In genomic region chr3:116444099-116444700, GRCh38 we compare ENCODE assay signal across 10 cellular contexts. TPM values are rescaled to one million over a fixed set of nuclear protein-coding genes. Genes with fewer than 3 reads are reported as not detected.
DNase-seq lines count a peak whose midpoint lies in the region; ATAC-seq, FAIRE-seq and TF ChIP-seq lines count a peak whose summit lies in the region.
"Had no signal": no experiment of that assay in that cellular context is flagged by ENCODE, and none has a peak within 500 bp of the region (broad histone marks: within the 10 kb centered on the region; RNA-seq: fewer than 3 reads in every experiment).

No MANE protein-coding gene starts in this region.

- H3K9ac ChIP-seq in muscle layer of colon (ENCODE audit: low read length) = peak overlapping the region; percentile 96

- H3K9me3 ChIP-seq in muscle layer of colon (ENCODE audit: low read length) (no peaks in the 10 kb centered on the region), vagina (no peaks in the 10 kb centered on the region)

- no peak for FAIRE-seq in GM19239 (lab: Jason Lieb, UNC)

- H3K4me3 ChIP-seq in epithelial cell of proximal tubule (ENCODE audit: low read depth, low read length) = peak overlapping the region; percentile 44
- H3K4me3 ChIP-seq in muscle layer of colon (ENCODE audit: low read depth in 1 of 2, low read length in 2 of 2) = peak overlapping the region; percentile 56 to 97
- H3K4me3 ChIP-seq in vagina = peak overlapping the region; percentile 38 to 42

- ATAC-seq in left cardiac atrium (peak; percentile 11 to 38), HG02973 (IDR thresholded peaks at IDR 0.05; ENCODE audit: unreplicated experiment) (no peak)

- TF ChIP-seq CTCF in epithelial cell of proximal tubule (conservative IDR thresholded peaks at IDR 0.05; ENCODE audit: low read depth, low read length) = no peak
- no peak for TF ChIP-seq CTCF in vagina (IDR thresholded peaks at IDR 0.05)

- no peak for DNase-seq in left cardiac atrium
- DNase-seq in cardiac septum (ENCODE audit: low spot score) = no peak
- no peak for DNase-seq in epithelial cell of proximal tubule (ENCODE audit: low read depth)
- DNase-seq in vagina (ENCODE audit: extremely low spot score in 2 of 2) = no peak
- no peak for DNase-seq in GM19239 (ENCODE audit: insufficient read length, low spot score)
- DNase-seq in NCI-H2029 treated with DMSO at 0.1 percent for 48 hours (lab: John Stamatoyannopoulos, UW) = no peak
- DNase-seq: activated CD4-positive, alpha-beta T cell treated with anti-CD3 and anti-CD28 coated beads, Interleukin-2, amount 50 U/mL, for 4 hours; stimulated activated CD4-positive, alpha-beta T cell treated with anti-CD3 and anti-CD28 coated beads, Interleukin-2, amount 100 ng/mL, for 48 hours had no signal

- TF ChIP-seq POLR2A in vagina (IDR thresholded peaks at IDR 0.05) = no peak

- H3K27me3 ChIP-seq in muscle layer of colon (ENCODE audit: control insufficient read depth in 1 of 2, insufficient read depth in 2 of 2, low read length in 2 of 2) (no peaks in the 10 kb centered on the region), vagina (no peaks in the 10 kb centered on the region)

- intact Hi-C loops in left cardiac atrium (cut with DNase I) (no loop called here), cardiac septum (cut with DNase I) (no loop called here), vagina (cut with DNase I) (no loop called here)

- H3K36me3 ChIP-seq in muscle layer of colon (ENCODE audit: insufficient read depth, low read length) = no peaks in the 10 kb centered on the region
- H3K36me3 ChIP-seq in vagina = no peaks in the 10 kb centered on the region

- H3K27ac ChIP-seq in muscle layer of colon (ENCODE audit: low read depth, low read length) = peak overlapping the region; percentile 57
- no peak overlapping the region for H3K27ac ChIP-seq in vagina

- H3K4me1 ChIP-seq in muscle layer of colon (ENCODE audit: insufficient read depth, low read length) = peaks cover 23% of the 10 kb centered on the region
- H3K4me1 ChIP-seq in vagina = peaks cover 7% of the 10 kb centered on the region

RNA-seq across cellular contexts. Expression of gene LSAMP, which starts 1.1 kb away (rescaled TPM):
- total RNA-seq in left cardiac atrium (1 to 10 TPM; 1.6 to 4.7 TPM), cardiac septum (0.48 TPM), epithelial cell of proximal tubule (0.87 and 5.1 TPM in 2 replicates), vagina (3.9 TPM)
